Comparison of ENCODE assay signal across 8 cellular contexts in genomic region chr12:131896080-131896810, GRCh38. TPM values are rescaled to one million over a fixed set of nuclear protein-coding genes. Genes with fewer than 3 reads are reported as not detected.
A peak's percentile ranks its signal among the peaks of the same experiment; 100 is the strongest.
DNase-seq lines count a peak whose midpoint lies in the region; ATAC-seq and TF ChIP-seq lines count a peak whose summit lies in the region.

No MANE protein-coding gene starts in this region.

- H3K4me3 ChIP-seq in GM23248 (peak overlapping the region; percentile 77), Karpas-422 (ENCODE audit: low read length) (peak overlapping the region; percentile 51; the same call in 1 of the 2 replicates), right atrium auricular region (peak overlapping the region; percentile 67 to 82), upper lobe of left lung (peak overlapping the region; percentile 51 to 84 (median 69))

- peak overlapping the region; percentile 95 for H3K27ac ChIP-seq in GM23248
- H3K27ac ChIP-seq in Karpas-422 (ENCODE audit: low read length) = no peak overlapping the region
- peak overlapping the region; percentile 99 for H3K27ac ChIP-seq in right atrium auricular region
- H3K27ac ChIP-seq in upper lobe of left lung = peak overlapping the region; percentile 89 to 99 (median 96)

- H3K4me1 ChIP-seq in GM23248 (ENCODE audit: insufficient read depth) (0 out of 2 replicates have a peak, but pooled peaks cover 4% of the 10 kb centered on the region), Karpas-422 (ENCODE audit: low read length) (peaks cover 9% of the 10 kb centered on the region), right atrium auricular region (peaks cover 0 to 36% of the 10 kb centered on the region in 2 donors), upper lobe of left lung (peaks cover 23 to 39% (median 26%) of the 10 kb centered on the region in 4 donors)

- 1 to 2% methylated on average over 27 to 36 of the region's 39 CpGs for WGBS in GM23248 (ENCODE audit: low coverage in 1 of 2, low lambda C conversion rate in 2 of 2, missing lambda C conversion rate in 2 of 2), 2 experiments
- WGBS in upper lobe of left lung, 2 donors = 2 to 9% methylated on average over 6 to 8 of the region's 39 CpGs

- H3K27ac Mint-ChIP-seq in T-helper 1 cell treated with Interleukin-12 subunit alpha and Interleukin-12 subunit beta and Interleukin-4 antibody, amounts not matched to agents 30 μg/mL and 1 μg/mL, for 36 hours = peak overlapping the region; percentile 82
- peak overlapping the region; percentile 98 for H3K27ac Mint-ChIP-seq in progenitor cell of endocrine pancreas

- peak overlapping the region; percentile 84 for H3K4me3 Mint-ChIP-seq in T-helper 1 cell treated with Interleukin-12 subunit alpha and Interleukin-12 subunit beta and Interleukin-4 antibody, amounts not matched to agents 30 μg/mL and 1 μg/mL, for 36 hours
- peak overlapping the region; percentile 84 for H3K4me3 Mint-ChIP-seq in progenitor cell of endocrine pancreas (ENCODE audit: low read depth)

- peak; percentile 92 to 94 for ATAC-seq in upper lobe of left lung (ENCODE audit: low FRiP score in 2 of 2)

- peak overlapping the region; percentile 89 for H3K9ac ChIP-seq in GM23248
- H3K9ac ChIP-seq in Karpas-422 (ENCODE audit: low read length) = no peak overlapping the region

- peak overlapping the region; percentile 85 for H3K4me2 ChIP-seq in GM23248 (ENCODE audit: unreplicated experiment)
- peak overlapping the region; percentile 58 for H3K4me2 ChIP-seq in Karpas-422 (ENCODE audit: low read depth, low read length, poor library complexity, severe bottlenecking)

- in situ Hi-C loops in GM23248 (cut with MboI) = no loop called here

- H3K9me2 ChIP-seq in GM23248 (ENCODE audit: insufficient read depth) = no peaks in the 10 kb centered on the region
- no peaks in the 10 kb centered on the region for H3K9me2 ChIP-seq in Karpas-422 (replicated peaks; ENCODE audit: insufficient read depth, low read length)

- no peaks in the 10 kb centered on the region; the same call in 1 of the 2 replicates for H3F3A ChIP-seq in GM23248 (ENCODE audit: insufficient read depth)

- no peak for TF ChIP-seq EP300 in upper lobe of left lung (IDR thresholded peaks at IDR 0.05)

- DNase-seq in DMS79 (lab: John Stamatoyannopoulos, UW) = peak; percentile 42
- DNase-seq in GM23248 = peak; percentile 94
- peak; percentile 67 for DNase-seq in Karpas-422
- DNase-seq in anterior cingulate cortex (lab: John Stamatoyannopoulos, UW) = peak in 57 of 58 donors; percentile 21 to 90 (median 74)
- peak; percentile 93 for DNase-seq in right atrium auricular region (ENCODE audit: low spot score)
- DNase-seq in progenitor cell of endocrine pancreas (ENCODE audit: low spot score, unreplicated experiment) = peak; percentile 80
- peak; percentile 97 to 98 for DNase-seq in upper lobe of left lung

- H3K27me3 Mint-ChIP-seq in T-helper 1 cell treated with Interleukin-12 subunit alpha and Interleukin-12 subunit beta and Interleukin-4 antibody, amounts not matched to agents 30 μg/mL and 1 μg/mL, for 36 hours (ENCODE audit: low read depth) = no peaks in the 10 kb centered on the region
- H3K27me3 Mint-ChIP-seq in progenitor cell of endocrine pancreas = no peaks in the 10 kb centered on the region

- H3K79me2 ChIP-seq in GM23248 (ENCODE audit: insufficient read depth) = peaks cover 54% of the 10 kb centered on the region
- no peaks in the 10 kb centered on the region for H3K79me2 ChIP-seq in Karpas-422 (ENCODE audit: low read length)

- H4K20me1 ChIP-seq in GM23248 (ENCODE audit: insufficient read depth) = no peaks in the 10 kb centered on the region
- peaks cover 14% of the 10 kb centered on the region; the same call in 1 of the 2 replicates for H4K20me1 ChIP-seq in Karpas-422 (ENCODE audit: insufficient read depth, low read depth, low read length)

- H2AFZ ChIP-seq in GM23248 = peak overlapping the region; percentile 54
- no peak overlapping the region for H2AFZ ChIP-seq in Karpas-422 (ENCODE audit: low read length)

- H3K9me3 ChIP-seq in GM23248 (ENCODE audit: low read depth) (no peaks in the 10 kb centered on the region), Karpas-422 (ENCODE audit: low read length) (no peaks in the 10 kb centered on the region), right atrium auricular region (no peaks in the 10 kb centered on the region), upper lobe of left lung (no peaks in the 10 kb centered on the region)

- peaks cover 6% of the 10 kb centered on the region for H3K4me1 Mint-ChIP-seq in T-helper 1 cell treated with Interleukin-12 subunit alpha and Interleukin-12 subunit beta and Interleukin-4 antibody, amounts not matched to agents 30 μg/mL and 1 μg/mL, for 36 hours (ENCODE audit: low read depth)
- H3K4me1 Mint-ChIP-seq in progenitor cell of endocrine pancreas (ENCODE audit: low read depth) = peaks cover 14% of the 10 kb centered on the region

- H3K9me3 Mint-ChIP-seq in T-helper 1 cell treated with Interleukin-12 subunit alpha and Interleukin-12 subunit beta and Interleukin-4 antibody, amounts not matched to agents 30 μg/mL and 1 μg/mL, for 36 hours = no peaks in the 10 kb centered on the region
- no peaks in the 10 kb centered on the region for H3K9me3 Mint-ChIP-seq in progenitor cell of endocrine pancreas (ENCODE audit: low read depth)

- no peaks in the 10 kb centered on the region for H3K36me3 ChIP-seq in GM23248 (ENCODE audit: low read depth)
- H3K36me3 ChIP-seq in Karpas-422 (ENCODE audit: insufficient read depth, low read length) = no peaks in the 10 kb centered on the region
- H3K36me3 ChIP-seq in right atrium auricular region = peaks cover 9% of the 10 kb centered on the region
- H3K36me3 ChIP-seq in upper lobe of left lung = peaks cover 0 to 8% (median 0%) of the 10 kb centered on the region in 4 donors

- TF ChIP-seq POLR2A in upper lobe of left lung (IDR thresholded peaks at IDR 0.05) = peak in 3 of 4 donors; percentile 89 to 99 (median 94)

- no peak for TF ChIP-seq CTCF in right atrium auricular region (IDR thresholded peaks at IDR 0.05)
- TF ChIP-seq CTCF in progenitor cell of endocrine pancreas (IDR thresholded peaks at IDR 0.05; ENCODE audit: unreplicated experiment) = no peak
- TF ChIP-seq CTCF in upper lobe of left lung (IDR thresholded peaks at IDR 0.05) = no peak

- no peaks in the 10 kb centered on the region for H3K27me3 ChIP-seq in GM23248 (replicated peaks; ENCODE audit: insufficient read depth)
- H3K27me3 ChIP-seq in Karpas-422 (ENCODE audit: low read length) = no peaks in the 10 kb centered on the region
- H3K27me3 ChIP-seq in right atrium auricular region = no peaks in the 10 kb centered on the region
- H3K27me3 ChIP-seq in upper lobe of left lung = no peaks in the 10 kb centered on the region

- no peaks in the 10 kb centered on the region for H3K36me3 Mint-ChIP-seq in T-helper 1 cell treated with Interleukin-12 subunit alpha and Interleukin-12 subunit beta and Interleukin-4 antibody, amounts not matched to agents 30 μg/mL and 1 μg/mL, for 36 hours (ENCODE audit: low read depth)
- peaks cover 3% of the 10 kb centered on the region for H3K36me3 Mint-ChIP-seq in progenitor cell of endocrine pancreas (ENCODE audit: insufficient read depth)

RNA-seq across cellular contexts. Expression of gene ULK1, which starts 1.8 kb away (rescaled TPM):
- total RNA-seq in GM23248 (2014; rRNA removed; shearing (Covaris generic)) = 6.9 and 7.1 TPM in 2 replicates
- 4.0 TPM in 2 replicates for polyA plus RNA-seq in GM23248 (2016; fragmentation: Nextera tagmentation; extraction: Ambion mirVana)
- 2.8 and 6.9 TPM in 2 replicates for total RNA-seq in Karpas-422 (2014; rRNA removed; shearing (Covaris generic); ENCODE audit: low replicate concordance)
- 10 to 100 TPM; 16.2 to 23.4 TPM for total RNA-seq in right atrium auricular region
- total RNA-seq in progenitor cell of endocrine pancreas = 111 and 122 TPM in 2 replicates
- 10 to 100 TPM in 5 of 6 donors, 1 to 10 TPM in 1; 6.8 to 93.2 (median 40.7) TPM for total RNA-seq in upper lobe of left lung

RNA-seq across cellular contexts. Expression of gene PUS1, which starts 32.8 kb away (rescaled TPM):
- 13.9 and 18.9 TPM in 2 replicates for total RNA-seq in GM23248 (2014; rRNA removed; shearing (Covaris generic))
- 13.0 and 14.0 TPM in 2 replicates for polyA plus RNA-seq in GM23248 (2016; fragmentation: Nextera tagmentation; extraction: Ambion mirVana)
- total RNA-seq in Karpas-422 (2014; rRNA removed; shearing (Covaris generic); ENCODE audit: low replicate concordance) = 11.9 and 32.3 TPM in 2 replicates
- total RNA-seq in right atrium auricular region (10 to 100 TPM in 1 of 2 donors, 1 to 10 TPM in 1; 5.0 to 10.3 TPM), progenitor cell of endocrine pancreas (38.5 and 40.4 TPM in 2 replicates), upper lobe of left lung (10 to 100 TPM; 11.3 to 30.7 (median 22.5) TPM)

RNA-seq across cellular contexts. Expression of gene EP400, which starts 53.5 kb away (rescaled TPM):
- 8.6 and 9.6 TPM in 2 replicates for total RNA-seq in GM23248 (2014; rRNA removed; shearing (Covaris generic))
- polyA plus RNA-seq in GM23248 (2016; fragmentation: Nextera tagmentation; extraction: Ambion mirVana) = 9.3 and 9.4 TPM in 2 replicates
- 13.7 and 16.8 TPM in 2 replicates for total RNA-seq in Karpas-422 (2014; rRNA removed; shearing (Covaris generic); ENCODE audit: low replicate concordance)
- total RNA-seq in right atrium auricular region (10 to 100 TPM; 10.5 to 15.5 TPM), progenitor cell of endocrine pancreas (63.0 and 66.6 TPM in 2 replicates), upper lobe of left lung (10 to 100 TPM; 21.7 to 61.8 (median 40.4) TPM)

Comparison
In these comparisons a context has a peak if more than half of its experiments do, and no peak if none do; other contexts are left out.
1. DNase-seq: peak in every context shown above with its lines; median percentile 98 in upper lobe of left lung; 94 in GM23248; 93 in right atrium auricular region; 80 in progenitor cell of endocrine pancreas; 74 in anterior cingulate cortex; 67 in Karpas-422; 42 in DMS79.